ENCODE assay signal across 24 cellular contexts in genomic region chr16:68362314-68362913, GRCh38.
"Had no signal": no experiment of that assay in that cellular context is flagged by ENCODE, and none has a peak within 500 bp of the region (broad histone marks: within the 10 kb centered on the region; RNA-seq: fewer than 3 reads in every experiment).

No MANE protein-coding gene starts in this region.

- DNase-seq: activated CD4-positive, alpha-beta T cell treated with anti-CD3 and anti-CD28 coated beads for 36 hours; activated CD4-positive, alpha-beta T cell treated with anti-CD3 and anti-CD28 coated beads, Interleukin-2, amount 50 U/mL, for 4 hours; activated CD4-positive, CD25-positive, alpha-beta regulatory T cell; activated naive CD4-positive, alpha-beta T cell treated with Interleukin-2 at 50 U/mL for 16 hours; activated T-cell treated with anti-CD3 and anti-CD28 coated beads for 4 hours; activated T-cell treated with anti-CD3 and anti-CD28 coated beads, Interleukin-2, amount 50 U/mL, for 72 hours; amniotic stem cell; brain microvascular endothelial cell; dorsolateral prefrontal cortex; effector memory CD4-positive, alpha-beta T cell; erythroblast; head of caudate nucleus; hippocampal formation; left colon; naive B cell; occipital lobe; stimulated activated CD4-positive, alpha-beta T cell treated with anti-CD3 and anti-CD28 coated beads, Interleukin-15, amount 100 ng/mL, for 24 hours; stimulated activated CD4-positive, alpha-beta T cell treated with anti-CD3 and anti-CD28 coated beads, Interleukin-2, amount 100 ng/mL, for 24 hours; stimulated activated naive CD4-positive, alpha-beta T cell had no signal

- H3K27me3 ChIP-seq: brain microvascular endothelial cell, dorsolateral prefrontal cortex had no signal

- H3K4me3 ChIP-seq: coronary artery, dorsolateral prefrontal cortex, suprapubic skin, tibial nerve had no signal

- H3K9me3 ChIP-seq: suprapubic skin, tibial nerve had no signal

- H3K27ac ChIP-seq: brain microvascular endothelial cell, coronary artery, suprapubic skin, tibial nerve had no signal

- FAIRE-seq: astrocyte, keratinocyte had no signal

- ATAC-seq: activated CD4-positive, alpha-beta T cell treated with anti-CD3 and anti-CD28 coated beads for 36 hours; activated T-cell treated with anti-CD3 and anti-CD28 coated beads, Interleukin-2, amount 50 U/mL, for 72 hours; left colon had no signal
